7 cellular contexts compared by ENCODE assay signal in the genomic region with DNA sequence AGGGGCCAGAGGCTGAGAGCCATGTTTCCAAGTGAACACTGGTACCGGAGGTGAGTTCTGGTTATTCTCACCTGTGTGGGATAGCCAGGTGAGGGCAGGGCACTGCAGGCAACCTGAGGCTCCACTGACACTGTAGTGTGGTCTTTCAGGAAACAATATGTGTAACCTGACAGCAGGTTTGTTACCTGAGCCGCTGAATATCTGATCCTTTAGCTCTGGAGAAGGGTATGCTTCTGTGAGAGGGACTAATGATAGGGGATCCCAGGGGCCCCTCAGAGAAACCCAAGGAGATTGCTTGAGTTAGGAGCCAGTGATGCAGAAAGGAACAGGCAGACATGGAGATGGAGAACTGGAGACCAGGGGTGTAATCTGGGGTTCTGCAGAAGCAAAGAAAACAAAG. TPM values are rescaled to one million over a fixed set of nuclear protein-coding genes. Genes with fewer than 3 reads are reported as not detected.
"Had no signal": no experiment of that assay in that cellular context is flagged by ENCODE, and none has a peak within 500 bp of the region (broad histone marks: within the 10 kb centered on the region; RNA-seq: fewer than 3 reads in every experiment).

STRC (minus strand) TSS at position 101 of the 400 bp plus-strand sequence; CDS start at position 23, 78 bp downstream.

RNA-seq across cellular contexts. Expression of gene STRC, which starts in this region (rescaled TPM):
- total RNA-seq: dermis blood vessel endothelial cell, dermis microvascular lymphatic vessel endothelial cell, endothelial cell of umbilical vein, esophagus mucosa, fibroblast of villous mesenchyme, glomerular endothelial cell had no signal
- polyA plus RNA-seq: fibroblast of lung had no signal
